ENCODE assay signal across 34 cellular contexts in genomic region chr20:18987781-18988360, GRCh38.
"Had no signal": no experiment of that assay in that cellular context is flagged by ENCODE, and none has a peak within 500 bp of the region (broad histone marks: within the 10 kb centered on the region; RNA-seq: fewer than 3 reads in every experiment).

No MANE protein-coding gene starts in this region.

- H3K4me1 ChIP-seq: ascending aorta, breast epithelium, colonic mucosa had no signal

- H3K4me3 Mint-ChIP-seq: activated CD4-positive, alpha-beta memory T cell treated with anti-CD3 and anti-CD28 coated beads for 36 hours; activated CD4-positive, alpha-beta T cell treated with anti-CD3 and anti-CD28 coated beads for 36 hours; activated CD4-positive, alpha-beta T cell treated with anti-CD3 and anti-CD28 coated beads, Interleukin-2, amount 10 ng/mL, durations not matched to agents 24 days and 14 days; activated CD8-positive, alpha-beta memory T cell treated with anti-CD3 and anti-CD28 coated beads, Interleukin-2, amount 10 ng/mL, durations not matched to agents 7 days and 5 days; activated CD8-positive, alpha-beta T cell treated with anti-CD3 and anti-CD28 coated beads, Interleukin-2, amount 10 ng/mL, durations not matched to agents 7 days and 5 days; activated naive CD4-positive, alpha-beta T cell treated with anti-CD3 and anti-CD28 coated beads, Interleukin-2, amount 10 ng/mL, durations not matched to agents 7 days and 5 days; activated naive CD8-positive, alpha-beta T cell treated with anti-CD3 and anti-CD28 coated beads, Interleukin-2, amount 10 ng/mL, durations not matched to agents 7 days and 5 days; activated T-helper 1 cell treated with anti-CD3 and anti-CD28 coated beads, Interleukin-12 subunit alpha, Interleukin-12 subunit beta, Interleukin-2, Interleukin-4 antibody, amounts not matched to agents 30 ng/mL and 10 ng/mL and 1 ng/mL, durations not matched to agents 14 hours and 24 hours and 36 hours; brain; endodermal cell; T-helper 17 cell; T-helper 2 cell treated with Interferon-gamma antibody and Interleukin-4, amounts not matched to agents 5 μg/mL and 100 μg/mL, for 36 hours had no signal

- H3K27ac ChIP-seq: ascending aorta, cardiac muscle cell, colonic mucosa, WERI-Rb-1 had no signal

- H3K36me3 ChIP-seq: ascending aorta, breast epithelium, cardiac muscle cell, colonic mucosa, WERI-Rb-1 had no signal

- H3K9me3 Mint-ChIP-seq: activated CD4-positive, alpha-beta T cell treated with anti-CD3 and anti-CD28 coated beads, Interleukin-2, amount 10 ng/mL, durations not matched to agents 24 days and 14 days; activated naive CD4-positive, alpha-beta T cell treated with anti-CD3 and anti-CD28 coated beads, Interleukin-2, amount 10 ng/mL, durations not matched to agents 7 days and 5 days; activated naive CD4-positive, alpha-beta T cell treated with anti-CD3 and anti-CD28 coated beads, Interleukin-2, amount 50 U/mL, for 72 hours; activated naive CD8-positive, alpha-beta T cell treated with anti-CD3 and anti-CD28 coated beads, Interleukin-2, amount 10 ng/mL, durations not matched to agents 7 days and 5 days; activated T-helper 1 cell treated with anti-CD3 and anti-CD28 coated beads, Interleukin-12 subunit alpha, Interleukin-12 subunit beta, Interleukin-2, Interleukin-4 antibody, amounts not matched to agents 30 ng/mL and 10 ng/mL and 1 ng/mL, durations not matched to agents 14 hours and 24 hours and 36 hours; activated T-helper 2 cell treated with anti-CD3 and anti-CD28 coated beads, Interferon-gamma antibody, Interleukin-2, Interleukin-4, amounts not matched to agents 10 μg/mL and 5 μg/mL and 100 μg/mL, durations not matched to agents 14 hours and 24 hours and 36 hours; T-helper 2 cell treated with Interferon-gamma antibody and Interleukin-4, amounts not matched to agents 5 μg/mL and 100 μg/mL, for 36 hours had no signal

- H3K36me3 Mint-ChIP-seq: activated CD4-positive, alpha-beta memory T cell treated with anti-CD3 and anti-CD28 coated beads for 36 hours; activated CD8-positive, alpha-beta memory T cell treated with anti-CD3 and anti-CD28 coated beads, Interleukin-2, amount 10 ng/mL, durations not matched to agents 7 days and 5 days; activated naive CD4-positive, alpha-beta T cell treated with anti-CD3 and anti-CD28 coated beads, Interleukin-2, amount 10 ng/mL, durations not matched to agents 7 days and 5 days; activated naive CD4-positive, alpha-beta T cell treated with anti-CD3 and anti-CD28 coated beads, Interleukin-2, amount 50 U/mL, for 72 hours; activated naive CD8-positive, alpha-beta T cell treated with anti-CD3 and anti-CD28 coated beads, Interleukin-2, amount 10 ng/mL, durations not matched to agents 7 days and 5 days; brain had no signal

- H3K9me3 ChIP-seq: ascending aorta, breast epithelium, colonic mucosa had no signal

- DNase-seq: activated CD4-positive, alpha-beta memory T cell treated with anti-CD3 and anti-CD28 coated beads for 36 hours; activated CD4-positive, alpha-beta T cell treated with anti-CD3 and anti-CD28 coated beads for 36 hours; activated CD4-positive, alpha-beta T cell treated with anti-CD3 and anti-CD28 coated beads, Interleukin-2, amount 10 ng/mL, durations not matched to agents 24 days and 14 days; activated CD4-positive, CD25-positive, alpha-beta regulatory T cell; activated CD4-positive, CD25-positive, alpha-beta regulatory T cell treated with anti-CD3 and anti-CD28 coated beads, Interleukin-2, amount 50 U/mL, for 72 hours; activated CD8-positive, alpha-beta memory T cell treated with anti-CD3 and anti-CD28 coated beads, Interleukin-2, amount 10 ng/mL, durations not matched to agents 7 days and 5 days; activated CD8-positive, alpha-beta memory T cell treated with anti-CD3 and anti-CD28 coated beads, Interleukin-2, amount 50 U/mL, for 4 hours; activated CD8-positive, alpha-beta T cell treated with anti-CD3 and anti-CD28 coated beads, Interleukin-2, amount 10 ng/mL, durations not matched to agents 7 days and 5 days; activated effector memory CD4-positive, alpha-beta T cell treated with anti-CD3 and anti-CD28 coated beads, Interleukin-2, amount 50 U/mL, for 16 hours; activated naive CD4-positive, alpha-beta T cell; activated naive CD4-positive, alpha-beta T cell treated with anti-CD3 and anti-CD28 coated beads, Interleukin-2, amount 10 ng/mL, durations not matched to agents 7 days and 5 days; activated naive CD8-positive, alpha-beta T cell treated with anti-CD3 and anti-CD28 coated beads, Interleukin-2, amount 10 ng/mL, durations not matched to agents 7 days and 5 days; activated T-cell treated with anti-CD3 and anti-CD28 coated beads, Interleukin-2, amount 50 U/mL, for 1 hour; activated T-cell treated with anti-CD3 and anti-CD28 coated beads, Interleukin-2, amount 50 U/mL, for 48 hours; central memory CD4-positive, alpha-beta T cell; cerebellar nuclear complex; colonic mucosa; effector memory CD4-positive, alpha-beta T cell; endodermal cell; foreskin fibroblast; SW 1271; T-helper 1 cell; T-helper 17 cell; T1000; WERI-Rb-1 had no signal

- H3K27me3 ChIP-seq: ascending aorta, breast epithelium, cardiac muscle cell, colonic mucosa had no signal

- H3K27me3 Mint-ChIP-seq: activated CD4-positive, alpha-beta memory T cell treated with anti-CD3 and anti-CD28 coated beads for 36 hours; activated CD4-positive, alpha-beta T cell treated with anti-CD3 and anti-CD28 coated beads for 36 hours; activated CD4-positive, alpha-beta T cell treated with anti-CD3 and anti-CD28 coated beads, Interleukin-2, amount 10 ng/mL, durations not matched to agents 24 days and 14 days; activated CD8-positive, alpha-beta memory T cell treated with anti-CD3 and anti-CD28 coated beads, Interleukin-2, amount 10 ng/mL, durations not matched to agents 7 days and 5 days; activated naive CD4-positive, alpha-beta T cell treated with anti-CD3 and anti-CD28 coated beads, Interleukin-2, amount 10 ng/mL, durations not matched to agents 7 days and 5 days; activated naive CD8-positive, alpha-beta T cell treated with anti-CD3 and anti-CD28 coated beads, Interleukin-2, amount 10 ng/mL, durations not matched to agents 7 days and 5 days; brain had no signal

- H3K4me1 Mint-ChIP-seq: activated CD4-positive, alpha-beta T cell treated with anti-CD3 and anti-CD28 coated beads for 36 hours; activated CD4-positive, alpha-beta T cell treated with anti-CD3 and anti-CD28 coated beads, Interleukin-2, amount 10 ng/mL, durations not matched to agents 24 days and 14 days; activated CD8-positive, alpha-beta memory T cell treated with anti-CD3 and anti-CD28 coated beads, Interleukin-2, amount 10 ng/mL, durations not matched to agents 7 days and 5 days; activated naive CD4-positive, alpha-beta T cell treated with anti-CD3 and anti-CD28 coated beads, Interleukin-2, amount 10 ng/mL, durations not matched to agents 7 days and 5 days; activated naive CD8-positive, alpha-beta T cell treated with anti-CD3 and anti-CD28 coated beads, Interleukin-2, amount 10 ng/mL, durations not matched to agents 7 days and 5 days; T-helper 17 cell had no signal

- ATAC-seq: activated CD4-positive, alpha-beta T cell treated with anti-CD3 and anti-CD28 coated beads for 36 hours; activated CD8-positive, alpha-beta memory T cell treated with anti-CD3 and anti-CD28 coated beads, Interleukin-2, amount 10 ng/mL, durations not matched to agents 7 days and 5 days; activated CD8-positive, alpha-beta T cell treated with anti-CD3 and anti-CD28 coated beads, Interleukin-2, amount 10 ng/mL, durations not matched to agents 7 days and 5 days; activated naive CD4-positive, alpha-beta T cell treated with anti-CD3 and anti-CD28 coated beads, Interleukin-2, amount 50 U/mL, for 72 hours; esophagus mucosa; T-helper 17 cell had no signal

- H3K27ac Mint-ChIP-seq: activated CD4-positive, alpha-beta memory T cell treated with anti-CD3 and anti-CD28 coated beads for 36 hours; activated CD4-positive, alpha-beta T cell treated with anti-CD3 and anti-CD28 coated beads for 36 hours; activated CD4-positive, alpha-beta T cell treated with anti-CD3 and anti-CD28 coated beads, Interleukin-2, amount 10 ng/mL, durations not matched to agents 24 days and 14 days; activated CD8-positive, alpha-beta memory T cell treated with anti-CD3 and anti-CD28 coated beads, Interleukin-2, amount 10 ng/mL, durations not matched to agents 7 days and 5 days; activated CD8-positive, alpha-beta T cell treated with anti-CD3 and anti-CD28 coated beads, Interleukin-2, amount 10 ng/mL, durations not matched to agents 7 days and 5 days; activated naive CD4-positive, alpha-beta T cell treated with anti-CD3 and anti-CD28 coated beads, Interleukin-2, amount 10 ng/mL, durations not matched to agents 7 days and 5 days; activated naive CD4-positive, alpha-beta T cell treated with anti-CD3 and anti-CD28 coated beads, Interleukin-2, amount 50 U/mL, for 72 hours; activated naive CD8-positive, alpha-beta T cell treated with anti-CD3 and anti-CD28 coated beads, Interleukin-2, amount 10 ng/mL, durations not matched to agents 7 days and 5 days; activated T-helper 1 cell treated with anti-CD3 and anti-CD28 coated beads, Interleukin-12 subunit alpha, Interleukin-12 subunit beta, Interleukin-2, Interleukin-4 antibody, amounts not matched to agents 30 ng/mL and 10 ng/mL and 1 ng/mL, durations not matched to agents 14 hours and 24 hours and 36 hours; activated T-helper 2 cell treated with anti-CD3 and anti-CD28 coated beads, Interferon-gamma antibody, Interleukin-2, Interleukin-4, amounts not matched to agents 10 μg/mL and 5 μg/mL and 100 μg/mL, durations not matched to agents 14 hours and 24 hours and 36 hours; brain; endodermal cell; T-helper 17 cell; T-helper 2 cell treated with Interferon-gamma antibody and Interleukin-4, amounts not matched to agents 5 μg/mL and 100 μg/mL, for 36 hours had no signal

- H3K4me3 ChIP-seq: ascending aorta, breast epithelium, cardiac muscle cell, colonic mucosa had no signal
